21 cellular contexts compared by ENCODE assay signal in genomic region chr12:79535751-79536150, GRCh38.
DNase-seq lines count a peak whose midpoint lies in the region; ATAC-seq, FAIRE-seq and TF ChIP-seq lines count a peak whose summit lies in the region.
"Had no signal": no experiment of that assay in that cellular context is flagged by ENCODE, and none has a peak within 500 bp of the region (broad histone marks: within the 10 kb centered on the region; RNA-seq: fewer than 3 reads in every experiment).

No MANE protein-coding gene starts in this region.

- CTCF ChIA-PET in HepG2 (lab: Yijun Ruan, JAX; ENCODE audit: low intra/inter-chr PET ratio, low total read pairs) = no interaction called here

- POLR2A ChIA-PET in HepG2 (lab: Yijun Ruan, JAX) = no interaction called here

- DNase-seq in ACHN (peak; percentile 55), RCC 7860 (ENCODE audit: low spot score) (peak; percentile 40), glomerular visceral epithelial cell (ENCODE audit: extremely low spot score) (peak; percentile 40), renal cortical epithelial cell (ENCODE audit: low read depth) (peak; percentile 67), NCI-H82 (lab: John Stamatoyannopoulos, UW) (no peak), HepG2 (ENCODE audit: low spot score) (no peak)
- DNase-seq: CD4-positive, alpha-beta memory T cell; DMS153; DMS79; GDM1; GOT3; H9; IMR-90; KBM-7 had no signal

- H3K4me3 ChIP-seq in HepG2 (replicated peaks in 1 of 3; ENCODE audit: insufficient read depth in 1 of 3, low read depth in 2 of 3, low read length in 3 of 3) = no peak overlapping the region
- H3K4me3 ChIP-seq: A549, BLaER1 had no signal

- FAIRE-seq in RCC 7860 (lab: Jason Lieb, UNC) (no peak), HepG2 (lab: Jason Lieb, UNC) (no peak)
- FAIRE-seq: A549, GM12892, GM18507 had no signal

- no peak overlapping the region for H3K9ac ChIP-seq in HepG2 (ENCODE audit: insufficient read depth, low read depth, low read length)
- H3K9ac ChIP-seq: BLaER1 had no signal

- no peaks in the 10 kb centered on the region for H3K9me3 ChIP-seq in HepG2 (ENCODE audit: low read length)
- H3K9me3 ChIP-seq: A549, BLaER1 had no signal

- intact Hi-C loops in HepG2 (cut with micrococcal nuclease; ENCODE audit: unreplicated experiment) = no loop called here

- ATAC-seq in HepG2 (no peak), HG03025 (IDR thresholded peaks at IDR 0.05; ENCODE audit: low FRiP score, unreplicated experiment) (no peak)
- ATAC-seq: A549 had no signal

- TF ChIP-seq POLR2A in HepG2 (IDR thresholded peaks at IDR 0.05; ENCODE audit: insufficient read depth in 1 of 2, low read depth in 2 of 2, low read length in 2 of 2) = no peak

- no TSS peak for BruUV-seq in HepG2 (replicated peaks; lab: Mats Ljungman, UMichigan)

- H3K4me2 ChIP-seq in HepG2 (ENCODE audit: low read depth, low read length) = no peak overlapping the region
- H3K4me2 ChIP-seq: A549, BLaER1 had no signal

- H3K4me1 ChIP-seq in HepG2 (ENCODE audit: insufficient read depth, low read length) = peaks cover 42% of the 10 kb centered on the region
- H3K4me1 ChIP-seq: BLaER1 had no signal

- H3K36me3 ChIP-seq in HepG2 (replicated peaks in 1 of 2; ENCODE audit: control insufficient read depth in 1 of 2, insufficient read depth in 2 of 2, low read length in 2 of 2) = no peaks in the 10 kb centered on the region
- H3K36me3 ChIP-seq: BLaER1 had no signal

- no peaks in the 10 kb centered on the region for H3K79me2 ChIP-seq in HepG2 (ENCODE audit: insufficient read depth, low read length)

- no peak for TF ChIP-seq EP300 in HepG2 (IDR thresholded peaks at IDR 0.05; ENCODE audit: low read depth in 2 of 2, low read length in 2 of 2)
- TF ChIP-seq EP300 in HepG2 (CRISPR knock-in tag; IDR thresholded peaks at IDR 0.05; ENCODE audit: borderline replicate concordance) = no peak

- TF ChIP-seq CTCF in HepG2 (CRISPR knock-in tag; IDR thresholded peaks at IDR 0.05) = no peak

- H3K27ac ChIP-seq in HepG2 (ENCODE audit: extremely low read length, insufficient read depth, low read length) = no peak overlapping the region
- H3K27ac ChIP-seq: 22Rv1, BLaER1, HL-60 had no signal

- H4K20me1 ChIP-seq in HepG2 (ENCODE audit: insufficient read depth, low read length) = no peaks in the 10 kb centered on the region
- H4K20me1 ChIP-seq: BLaER1 had no signal

- in situ Hi-C loops in ACHN (cut with HindIII; ENCODE audit: low pct_ligation_motif_present, low pct_unique_long_range_greater_than_20kb, low sequenced_read_pairs) (loop anchor here (25.0 kb wide), 1 partner anchor 123 kb away; no protein-coding TSS in a partner anchor), HepG2 (cut with HindIII; ENCODE audit: extremely low pct_ligation_motif_present, low pct_unique_long_range_greater_than_20kb) (no loop called here)

- no peak overlapping the region for H2AFZ ChIP-seq in HepG2 (ENCODE audit: low read length)

- no peak for TF ChIP-seq RAD21 in HepG2 (CRISPR knock-in tag; IDR thresholded peaks at IDR 0.05)

- 100% methylated on average over 2 of the region's 2 CpGs for WGBS in HepG2 (ENCODE audit: low lambda C conversion rate)

- no peaks in the 10 kb centered on the region for H3K27me3 ChIP-seq in HepG2 (ENCODE audit: control insufficient read depth in 1 of 2, insufficient read depth in 2 of 2, low read length in 2 of 2)
- H3K27me3 ChIP-seq: BLaER1 had no signal

TF ChIP-seq in HepG2, 621 proteins besides CTCF, POLR2A, EP300 and RAD21 (continues in another document):
- no peak for TF ChIP-seq FOXO4 (CRISPR knock-in tag; conservative IDR thresholded peaks at IDR 0.05)
- no peak for TF ChIP-seq TMF1 (CRISPR knock-in tag; IDR thresholded peaks at IDR 0.05; ENCODE audit: low read depth)
- no peak for TF ChIP-seq HOXA3 (CRISPR knock-in tag; IDR thresholded peaks at IDR 0.05)
- TF ChIP-seq MTF2 (CRISPR knock-in tag; IDR thresholded peaks at IDR 0.05; ENCODE audit: borderline replicate concordance) = no peak
- no peak for TF ChIP-seq ZBTB40 (IDR thresholded peaks at IDR 0.05)
- TF ChIP-seq ZBTB40 (CRISPR knock-in tag; IDR thresholded peaks at IDR 0.05) = no peak

Comparison
In these comparisons a context has a peak if more than half of its experiments do, and no peak if none do; other contexts are left out.
1. DNase-seq: peak in ACHN (single experiment), RCC 7860 (single experiment), glomerular visceral epithelial cell (single experiment) and renal cortical epithelial cell (single experiment); none in NCI-H82 (single experiment) and HepG2 (single experiment).